1 cellular context compared by ENCODE assay signal in genomic region chr6:31701666-31702420, GRCh38.
TF ChIP-seq lines count a peak whose summit lies in the region.

No MANE protein-coding gene starts in this region.

TF ChIP-seq in HepG2, 621 proteins besides CTCF, POLR2A, EP300 and RAD21:
- 0 out of 2 replicates have a peak, but pooled peaks have one; percentile 35 for TF ChIP-seq HNF1B (CRISPR knock-in tag; IDR thresholded peaks at IDR 0.05)
- peak; percentile 71; the same call in 1 of the 2 replicates for TF ChIP-seq NRL (CRISPR knock-in tag; IDR thresholded peaks at IDR 0.05; ENCODE audit: borderline replicate concordance)
- TF ChIP-seq ZNF572 (CRISPR knock-in tag; IDR thresholded peaks at IDR 0.05) = peak; percentile 57; the same call in 1 of the 2 replicates
- 0 out of 2 replicates have a peak, but pooled peaks have one; percentile 10 for TF ChIP-seq SALL1 (CRISPR knock-in tag; IDR thresholded peaks at IDR 0.05)
- no peak for TF ChIP-seq ELF1 (CRISPR knock-in tag; IDR thresholded peaks at IDR 0.05)
- TF ChIP-seq ARNT (IDR thresholded peaks at IDR 0.05) = no peak
- TF ChIP-seq TFAP4 (IDR thresholded peaks at IDR 0.05; ENCODE audit: borderline replicate concordance, low read depth) = peak; percentile 32; the same call in 1 of the 2 replicates
- TF ChIP-seq BORCS8-MEF2B (CRISPR knock-in tag; IDR thresholded peaks at IDR 0.05) = 0 out of 2 replicates have a peak, but pooled peaks have one; percentile 28
- TF ChIP-seq ZNF746 (CRISPR knock-in tag; IDR thresholded peaks at IDR 0.05) = 0 out of 2 replicates have a peak, but pooled peaks have one; percentile 46
- no peak for TF ChIP-seq E2F2 (CRISPR knock-in tag; IDR thresholded peaks at IDR 0.05; ENCODE audit: borderline replicate concordance)
- 0 out of 2 replicates have a peak, but pooled peaks have one; percentile 12 for TF ChIP-seq ZNF430 (CRISPR knock-in tag; IDR thresholded peaks at IDR 0.05)
- no peak for TF ChIP-seq ZNF451 (CRISPR knock-in tag; IDR thresholded peaks at IDR 0.05)
- TF ChIP-seq ZBTB42 (CRISPR knock-in tag; IDR thresholded peaks at IDR 0.05) = 0 out of 2 replicates have a peak, but pooled peaks have one; percentile 4
- TF ChIP-seq ZNF577 (CRISPR knock-in tag; IDR thresholded peaks at IDR 0.05; ENCODE audit: borderline replicate concordance, low read depth) = no peak
- no peak for TF ChIP-seq NONO (IDR thresholded peaks at IDR 0.05)
- TF ChIP-seq NONO (CRISPR knock-in tag; conservative IDR thresholded peaks at IDR 0.05) = 0 out of 2 replicates have a peak, but pooled peaks have one; percentile 18
- 0 out of 2 replicates have a peak, but pooled peaks have one; percentile 54 for TF ChIP-seq ZNF839 (CRISPR knock-in tag; IDR thresholded peaks at IDR 0.05; ENCODE audit: borderline replicate concordance)
